ENCODE assay signal across 27 cellular contexts in genomic region chr2:241461693-241462677, GRCh38. TPM values are rescaled to one million over a fixed set of nuclear protein-coding genes. Genes with fewer than 3 reads are reported as not detected.
A peak's percentile ranks its signal among the peaks of the same experiment; 100 is the strongest.
DNase-seq lines count a peak whose midpoint lies in the region; ATAC-seq and TF ChIP-seq lines count a peak whose summit lies in the region.
"Had no signal": no experiment of that assay in that cellular context is flagged by ENCODE, and none has a peak within 500 bp of the region (broad histone marks: within the 10 kb centered on the region; RNA-seq: fewer than 3 reads in every experiment).

No MANE protein-coding gene starts in this region.

- no peaks in the 10 kb centered on the region for H3K27me3 ChIP-seq in endodermal cell (ENCODE audit: control insufficient read depth, insufficient read depth, low read length, poor library complexity, severe bottlenecking)
- H3K27me3 ChIP-seq: BE2C, Peyer's patch, suprapubic skin had no signal

- no peak for TF ChIP-seq CTCF in endodermal cell (conservative IDR thresholded peaks at IDR 0.05)
- TF ChIP-seq CTCF in neural crest cell (conservative IDR thresholded peaks at IDR 0.05) = no peak

- H3K27ac Mint-ChIP-seq in endodermal cell = peak overlapping the region; percentile 58
- peak overlapping the region; percentile 78 for H3K27ac Mint-ChIP-seq in neural crest cell (ENCODE audit: unreplicated experiment)
- H3K27ac Mint-ChIP-seq: activated naive CD8-positive, alpha-beta T cell treated with anti-CD3 and anti-CD28 coated beads for 36 hours; activated T-cell treated with anti-CD3 and anti-CD28 coated beads, Interleukin-2, amount 50 U/mL, for 24 hours; CD8-positive, alpha-beta memory T cell; naive thymus-derived CD8-positive, alpha-beta T cell; stimulated activated memory B cell treated with anti-CD40 and anti-IgM and Interleukin-4, amounts not matched to agents 10 μg/mL and 1 μg/mL and 100 μg/mL, for 72 hours; T-helper 2 cell treated with Interferon-gamma antibody and Interleukin-4, amounts not matched to agents 5 μg/mL and 100 μg/mL, for 36 hours had no signal

- no peak overlapping the region for H3K4me3 Mint-ChIP-seq in endodermal cell
- no peak overlapping the region for H3K4me3 Mint-ChIP-seq in neural crest cell
- H3K4me3 Mint-ChIP-seq: activated naive CD8-positive, alpha-beta T cell treated with anti-CD3 and anti-CD28 coated beads for 36 hours; activated T-cell treated with anti-CD3 and anti-CD28 coated beads, Interleukin-2, amount 50 U/mL, for 24 hours; CD8-positive, alpha-beta memory T cell; stimulated activated memory B cell treated with anti-CD40 and anti-IgM and Interleukin-4, amounts not matched to agents 10 μg/mL and 1 μg/mL and 100 μg/mL, for 72 hours; T-helper 2 cell treated with Interferon-gamma antibody and Interleukin-4, amounts not matched to agents 5 μg/mL and 100 μg/mL, for 36 hours had no signal

- 92 to 95% methylated on average over 14 to 19 of the region's 19 CpGs for WGBS in endodermal cell (ENCODE audit: insufficient coverage in 1 of 2, insufficient read length in 1 of 2), 2 experiments

- H3K27ac ChIP-seq in endodermal cell (ENCODE audit: low read depth, low read length) = no peak overlapping the region
- H3K27ac ChIP-seq: Peyer's patch, skin epidermis, suprapubic skin, WERI-Rb-1 had no signal

- H3K9me3 ChIP-seq in endodermal cell (ENCODE audit: control insufficient read depth, low read length) = no peaks in the 10 kb centered on the region
- H3K9me3 ChIP-seq: BE2C, HAP-1, Peyer's patch, suprapubic skin had no signal

- no peaks in the 10 kb centered on the region for H3K4me1 ChIP-seq in endodermal cell (ENCODE audit: control insufficient read depth, insufficient read depth, low read length)
- H3K4me1 ChIP-seq: BE2C, HAP-1, Peyer's patch, suprapubic skin had no signal

- H3K27me3 Mint-ChIP-seq in endodermal cell (ENCODE audit: insufficient read depth) (no peaks in the 10 kb centered on the region), neural crest cell (ENCODE audit: low read depth) (no peaks in the 10 kb centered on the region)
- H3K27me3 Mint-ChIP-seq: activated T-cell treated with anti-CD3 and anti-CD28 coated beads, Interleukin-2, amount 50 U/mL, for 24 hours; CD8-positive, alpha-beta memory T cell; stimulated activated memory B cell treated with anti-CD40 and anti-IgM and Interleukin-4, amounts not matched to agents 10 μg/mL and 1 μg/mL and 100 μg/mL, for 72 hours had no signal

- intact Hi-C loops in left ventricle myocardium superior (cut with micrococcal nuclease) = no loop called here
- intact Hi-C loops in Right ventricle myocardium inferior (cut with DNase I) = no loop called here

- H3K36me3 Mint-ChIP-seq in endodermal cell (ENCODE audit: low read depth) = no peaks in the 10 kb centered on the region
- H3K36me3 Mint-ChIP-seq in neural crest cell (ENCODE audit: low read depth) = no peaks in the 10 kb centered on the region
- H3K36me3 Mint-ChIP-seq: activated naive CD8-positive, alpha-beta T cell treated with anti-CD3 and anti-CD28 coated beads for 36 hours; CD8-positive, alpha-beta memory T cell had no signal

- H3K9me3 Mint-ChIP-seq in endodermal cell = no peaks in the 10 kb centered on the region
- no peaks in the 10 kb centered on the region for H3K9me3 Mint-ChIP-seq in neural crest cell
- H3K9me3 Mint-ChIP-seq: activated naive CD8-positive, alpha-beta T cell treated with anti-CD3 and anti-CD28 coated beads for 36 hours; activated T-cell treated with anti-CD3 and anti-CD28 coated beads, Interleukin-2, amount 50 U/mL, for 24 hours; CD8-positive, alpha-beta memory T cell; naive thymus-derived CD8-positive, alpha-beta T cell; stimulated activated memory B cell treated with anti-CD40 and anti-IgM and Interleukin-4, amounts not matched to agents 10 μg/mL and 1 μg/mL and 100 μg/mL, for 72 hours; T-helper 2 cell treated with Interferon-gamma antibody and Interleukin-4, amounts not matched to agents 5 μg/mL and 100 μg/mL, for 36 hours had no signal

- DNase-seq in left ventricle myocardium superior = no peak
- no peak for DNase-seq in Right ventricle myocardium inferior (ENCODE audit: missing footprints)
- no peak for DNase-seq in endodermal cell
- DNase-seq in neural crest cell (ENCODE audit: low read depth, low spot score) = no peak
- DNase-seq in activated T-cell treated with anti-CD3 and anti-CD28 coated beads for 4 hours = no peak
- DNase-seq: activated CD4-positive, alpha-beta T cell treated with anti-CD3 and anti-CD28 coated beads for 4 hours; activated gamma-delta T cell; activated naive CD8-positive, alpha-beta T cell treated with anti-CD3 and anti-CD28 coated beads for 36 hours; activated T-cell treated with anti-CD3 and anti-CD28 coated beads, Interleukin-2, amount 50 U/mL, for 24 hours; BE2C; CD8-positive, alpha-beta memory T cell; DMS 273 treated with DMSO at 0.1 percent for 48 hours; effector CD4-positive, alpha-beta T cell; midbrain; naive thymus-derived CD8-positive, alpha-beta T cell; NCI-H2029; NCI-H524 treated with DMSO at 0.1 percent for 48 hours; Peyer's patch; retina; WERI-Rb-1 had no signal

- H3K4me1 Mint-ChIP-seq in endodermal cell (no peaks in the 10 kb centered on the region), neural crest cell (peaks cover 17% of the 10 kb centered on the region)
- H3K4me1 Mint-ChIP-seq: activated naive CD8-positive, alpha-beta T cell treated with anti-CD3 and anti-CD28 coated beads for 36 hours; CD8-positive, alpha-beta memory T cell; stimulated activated memory B cell treated with anti-CD40 and anti-IgM and Interleukin-4, amounts not matched to agents 10 μg/mL and 1 μg/mL and 100 μg/mL, for 72 hours had no signal

- peak; percentile 46 for ATAC-seq in left ventricle myocardium superior
- ATAC-seq in Right ventricle myocardium inferior = no peak
- ATAC-seq in HG02981 (IDR thresholded peaks at IDR 0.05; ENCODE audit: unreplicated experiment) = no peak
- ATAC-seq in HG03045 (IDR thresholded peaks at IDR 0.05; ENCODE audit: unreplicated experiment) = no peak
- ATAC-seq: naive thymus-derived CD8-positive, alpha-beta T cell; stimulated activated memory B cell treated with anti-CD40 and anti-IgM and Interleukin-4, amounts not matched to agents 10 μg/mL and 1 μg/mL and 100 μg/mL, for 72 hours had no signal

- H3K4me3 ChIP-seq in endodermal cell (ENCODE audit: low read length) = no peak overlapping the region
- H3K4me3 ChIP-seq: HAP-1, Peyer's patch, skin epidermis, suprapubic skin had no signal

- H3K9ac ChIP-seq in endodermal cell (ENCODE audit: extremely low read depth, low read length, poor library complexity, severe bottlenecking) = no peak overlapping the region

- H3K36me3 ChIP-seq in endodermal cell (ENCODE audit: control insufficient read depth, insufficient read depth, low read length) = no peaks in the 10 kb centered on the region
- H3K36me3 ChIP-seq: BE2C, HAP-1, WERI-Rb-1 had no signal

RNA-seq across cellular contexts. Expression of gene STK25, which starts 46.4 kb away (rescaled TPM):
- total RNA-seq in left ventricle myocardium superior (99.3 TPM), Right ventricle myocardium inferior (97.4 TPM), endodermal cell (100 to 1,000 TPM; 226 to 252 TPM), neural crest cell (215 and 223 TPM in 2 replicates)
- polyA plus RNA-seq in endodermal cell (2013, experiment 1 of 2) = 213 TPM
- 205 TPM for polyA plus RNA-seq in endodermal cell (2013, experiment 2 of 2)
